In the genomic region with DNA sequence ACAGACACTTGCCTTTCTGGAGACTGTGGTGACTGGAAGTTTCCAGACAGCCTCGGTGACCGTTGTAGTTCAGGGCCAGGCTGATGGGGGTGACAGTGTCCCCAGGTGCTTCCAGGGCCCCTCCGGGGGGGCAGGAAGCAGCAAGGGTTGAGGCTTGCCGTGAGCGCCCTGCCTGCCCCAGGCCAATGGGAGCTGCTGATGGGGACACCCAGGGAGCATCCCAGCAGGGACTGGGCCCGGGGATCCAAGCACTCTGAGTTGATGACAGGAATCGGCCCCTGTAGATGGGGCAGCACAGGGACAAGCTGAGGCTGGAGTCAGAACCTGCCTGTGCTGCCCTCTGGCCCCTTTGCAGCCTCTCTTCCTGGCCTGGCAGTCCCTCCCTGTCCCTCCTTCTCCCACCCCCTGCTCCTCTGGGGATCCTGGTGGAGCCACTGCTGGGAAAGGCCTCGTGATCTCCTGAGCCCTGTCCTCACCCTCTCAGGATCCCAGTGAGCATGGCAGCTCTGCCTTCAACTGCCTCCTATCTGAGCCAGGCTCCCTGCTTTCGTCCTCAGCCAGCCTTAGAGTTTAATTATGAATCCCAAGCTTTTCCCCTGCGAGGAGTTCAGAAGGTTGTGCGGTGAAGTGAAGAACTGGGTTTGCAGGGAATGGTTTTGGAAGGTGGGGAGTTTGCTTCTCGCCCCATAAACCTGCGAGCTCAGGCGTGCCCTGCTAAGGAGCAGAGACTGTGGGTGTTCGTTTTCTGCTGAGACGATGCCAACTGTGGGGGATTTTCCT, we compare ENCODE assay signal across 18 cellular contexts.
"Had no signal": no experiment of that assay in that cellular context is flagged by ENCODE, and none has a peak within 500 bp of the region (broad histone marks: within the 10 kb centered on the region; RNA-seq: fewer than 3 reads in every experiment).

No MANE protein-coding gene starts in this region.

- H3K9me3 Mint-ChIP-seq: activated T-helper 17 cell treated with anti-CD3 and anti-CD28 coated beads, Interleukin-2, amount 50 U/mL, for 72 hours; dendritic cell treated with granulocyte-macrophage colony-stimulating factor and Interleukin-4, amounts not matched to agents 40 ng/mL and 50 ng/mL, for 4 days; effector memory CD8-positive, alpha-beta T cell; WTC11 had no signal

- H3K4me1 ChIP-seq: pancreas, suprapubic skin, upper lobe of left lung had no signal

- H3K27ac Mint-ChIP-seq: dendritic cell treated with granulocyte-macrophage colony-stimulating factor and Interleukin-4, amounts not matched to agents 40 ng/mL and 50 ng/mL, for 4 days; effector memory CD8-positive, alpha-beta T cell had no signal

- H3K27ac ChIP-seq: brain microvascular endothelial cell, epithelial cell of prostate, pancreas, skin epidermis, suprapubic skin, upper lobe of left lung had no signal

- DNase-seq: activated CD4-positive, alpha-beta T cell treated with anti-CD3 and anti-CD28 coated beads for 48 hours; activated naive CD4-positive, alpha-beta T cell treated with Interleukin-2 at 50 U/mL for 16 hours; brain microvascular endothelial cell; effector memory CD8-positive, alpha-beta T cell; foreskin melanocyte; retina; stimulated activated CD4-positive, alpha-beta T cell treated with anti-CD3 and anti-CD28 coated beads, Interleukin-15, amount 100 ng/mL, for 24 hours; stimulated activated CD4-positive, alpha-beta T cell treated with anti-CD3 and anti-CD28 coated beads, Interleukin-4, amount 100 ng/mL, for 24 hours; stimulated activated naive CD4-positive, alpha-beta T cell; SW 1271 had no signal

- H3K4me3 ChIP-seq: pancreas, skin epidermis, suprapubic skin, upper lobe of left lung had no signal

- H3K27me3 Mint-ChIP-seq: dendritic cell treated with granulocyte-macrophage colony-stimulating factor and Interleukin-4, amounts not matched to agents 40 ng/mL and 50 ng/mL, for 4 days had no signal

- H3K9me3 ChIP-seq: pancreas, suprapubic skin, upper lobe of left lung had no signal

- H3K27me3 ChIP-seq: brain microvascular endothelial cell, pancreas, suprapubic skin, upper lobe of left lung had no signal

- H3K4me1 Mint-ChIP-seq: activated T-helper 17 cell treated with anti-CD3 and anti-CD28 coated beads, Interleukin-2, amount 50 U/mL, for 72 hours; WTC11 had no signal

- H3K4me3 Mint-ChIP-seq: activated T-helper 17 cell treated with anti-CD3 and anti-CD28 coated beads, Interleukin-2, amount 50 U/mL, for 72 hours; dendritic cell treated with granulocyte-macrophage colony-stimulating factor and Interleukin-4, amounts not matched to agents 40 ng/mL and 50 ng/mL, for 4 days; effector memory CD8-positive, alpha-beta T cell; WTC11 had no signal

- H3K36me3 ChIP-seq: brain microvascular endothelial cell, pancreas, suprapubic skin, upper lobe of left lung had no signal

- ATAC-seq: activated T-helper 17 cell treated with anti-CD3 and anti-CD28 coated beads, Interleukin-2, amount 50 U/mL, for 72 hours; effector memory CD8-positive, alpha-beta T cell; pancreas; WTC11 had no signal
